ENCODE assay signal across 1 cellular context in genomic region chr7:44881610-44882009, GRCh38.
TF ChIP-seq lines count a peak whose summit lies in the region.

No MANE protein-coding gene starts in this region.

TF ChIP-seq in K562, 482 proteins besides CTCF, POLR2A, EP300 and RAD21 (continued from another document):
- TF ChIP-seq HMBOX1 (IDR thresholded peaks at IDR 0.05) (0 out of 2 replicates have a peak, but pooled peaks have one; percentile 16), SPI1 (IDR thresholded peaks at IDR 0.05; ENCODE audit: borderline replicate concordance, low read depth, low read length) (peak; percentile 33; the same call in 1 of the 2 replicates), EP400 (IDR thresholded peaks at IDR 0.05) (no peak), GTF2E2 (tag; IDR thresholded peaks at IDR 0.05) (peak; percentile 24; the same call in 1 of the 2 replicates), ZNF589 (CRISPR knock-in tag; IDR thresholded peaks at IDR 0.05; ENCODE audit: low read depth) (peak; percentile 53; the same call in 1 of the 2 replicates), MAFK (IDR thresholded peaks at IDR 0.05; ENCODE audit: low read length) (0 out of 2 replicates have a peak, but pooled peaks have one; percentile 4), ZBTB11 (CRISPR knock-in tag; IDR thresholded peaks at IDR 0.05) (0 out of 6 replicates have a peak, but pooled peaks of 1 of the 3 experiments have one; percentile 13), ZNF444 (CRISPR knock-in tag; IDR thresholded peaks at IDR 0.05) (no peak), GABPA (tag; conservative IDR thresholded peaks at IDR 0.05; ENCODE audit: low read depth) (0 out of 2 replicates have a peak, but pooled peaks have one; percentile 13)
TF ChIP-seq in K562: peak in this region for 10.
